ENCODE assay signal across 1 cellular context in the genomic region with DNA sequence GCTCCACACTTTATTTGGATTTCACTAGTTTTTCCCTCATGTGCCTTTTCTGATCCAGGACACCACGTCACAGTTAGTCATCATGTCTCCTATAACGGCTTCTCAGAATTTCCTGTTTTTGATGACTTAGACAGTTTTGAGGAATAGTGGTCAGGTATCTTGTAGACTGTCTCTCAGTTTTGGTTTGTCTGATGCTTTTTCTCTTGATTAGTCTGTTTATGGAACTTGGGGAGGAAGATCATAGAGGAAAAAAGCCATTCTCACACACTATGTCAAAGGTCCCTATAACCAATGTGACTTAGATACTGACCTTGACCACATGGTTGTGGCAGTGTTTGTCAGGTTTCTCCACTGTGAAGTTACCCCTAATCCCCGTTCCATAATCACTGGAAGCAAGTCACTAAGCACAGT.
TF ChIP-seq lines count a peak whose summit lies in the region.

No MANE protein-coding gene starts in this region.

TF ChIP-seq in SK-N-SH treated with all-trans-retinoic acid at 6 μM for 48 hours, 23 proteins besides CTCF, POLR2A, EP300 and RAD21 (continued from another document):
- TF ChIP-seq, protein P1, sequence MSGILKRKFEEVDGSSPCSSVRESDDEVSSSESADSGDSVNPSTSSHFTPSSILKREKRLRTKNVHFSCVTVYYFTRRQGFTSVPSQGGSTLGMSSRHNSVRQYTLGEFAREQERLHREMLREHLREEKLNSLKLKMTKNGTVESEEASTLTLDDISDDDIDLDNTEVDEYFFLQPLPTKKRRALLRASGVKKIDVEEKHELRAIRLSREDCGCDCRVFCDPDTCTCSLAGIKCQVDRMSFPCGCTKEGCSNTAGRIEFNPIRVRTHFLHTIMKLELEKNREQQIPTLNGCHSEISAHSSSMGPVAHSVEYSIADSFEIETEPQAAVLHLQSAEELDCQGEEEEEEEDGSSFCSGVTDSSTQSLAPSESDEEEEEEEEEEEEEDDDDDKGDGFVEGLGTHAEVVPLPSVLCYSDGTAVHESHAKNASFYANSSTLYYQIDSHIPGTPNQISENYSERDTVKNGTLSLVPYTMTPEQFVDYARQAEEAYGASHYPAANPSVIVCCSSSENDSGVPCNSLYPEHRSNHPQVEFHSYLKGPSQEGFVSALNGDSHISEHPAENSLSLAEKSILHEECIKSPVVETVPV (CRISPR knock-in tag; IDR thresholded peaks at IDR 0.05): no peak
- TF ChIP-seq, protein P2, sequence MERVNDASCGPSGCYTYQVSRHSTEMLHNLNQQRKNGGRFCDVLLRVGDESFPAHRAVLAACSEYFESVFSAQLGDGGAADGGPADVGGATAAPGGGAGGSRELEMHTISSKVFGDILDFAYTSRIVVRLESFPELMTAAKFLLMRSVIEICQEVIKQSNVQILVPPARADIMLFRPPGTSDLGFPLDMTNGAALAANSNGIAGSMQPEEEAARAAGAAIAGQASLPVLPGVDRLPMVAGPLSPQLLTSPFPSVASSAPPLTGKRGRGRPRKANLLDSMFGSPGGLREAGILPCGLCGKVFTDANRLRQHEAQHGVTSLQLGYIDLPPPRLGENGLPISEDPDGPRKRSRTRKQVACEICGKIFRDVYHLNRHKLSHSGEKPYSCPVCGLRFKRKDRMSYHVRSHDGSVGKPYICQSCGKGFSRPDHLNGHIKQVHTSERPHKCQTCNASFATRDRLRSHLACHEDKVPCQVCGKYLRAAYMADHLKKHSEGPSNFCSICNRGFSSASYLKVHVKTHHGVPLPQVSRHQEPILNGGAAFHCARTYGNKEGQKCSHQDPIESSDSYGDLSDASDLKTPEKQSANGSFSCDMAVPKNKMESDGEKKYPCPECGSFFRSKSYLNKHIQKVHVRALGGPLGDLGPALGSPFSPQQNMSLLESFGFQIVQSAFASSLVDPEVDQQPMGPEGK (CRISPR knock-in tag; IDR thresholded peaks at IDR 0.05; ENCODE audit: borderline replicate concordance): no peak
